27 cellular contexts compared by ENCODE assay signal in the genomic region with DNA sequence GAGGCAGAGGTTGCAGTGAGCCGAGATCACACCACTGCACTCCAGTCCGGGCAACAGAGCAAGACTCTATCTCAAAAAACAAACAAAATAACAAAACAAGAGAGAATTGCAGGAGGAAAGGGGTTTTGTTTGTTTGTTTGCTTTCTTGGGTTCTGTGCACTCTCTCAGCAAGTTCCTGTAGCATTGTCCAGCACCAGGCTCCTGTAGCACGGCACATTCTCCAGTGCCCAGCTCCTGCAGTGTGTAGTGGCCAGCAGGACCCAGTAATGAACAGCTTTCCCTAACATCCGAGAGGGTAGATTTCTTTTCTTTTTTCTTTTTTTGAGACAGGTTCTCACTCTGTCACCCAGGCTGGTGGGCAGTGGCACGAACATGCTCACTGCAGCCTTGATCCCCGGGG.
A peak's percentile ranks its signal among the peaks of the same experiment; 100 is the strongest.
DNase-seq lines count a peak whose midpoint lies in the region; ATAC-seq, FAIRE-seq and TF ChIP-seq lines count a peak whose summit lies in the region.
"Had no signal": no experiment of that assay in that cellular context is flagged by ENCODE, and none has a peak within 500 bp of the region (broad histone marks: within the 10 kb centered on the region; RNA-seq: fewer than 3 reads in every experiment).

No MANE protein-coding gene starts in this region.

- H3K27me3 ChIP-seq in HUES64 (ENCODE audit: insufficient read depth, low read length) (no peaks in the 10 kb centered on the region), K562 (ENCODE audit: control insufficient read depth in 2 of 2, insufficient read depth in 2 of 2, low read length in 2 of 2) (no peaks in the 10 kb centered on the region), HepG2 (ENCODE audit: control insufficient read depth in 1 of 2, insufficient read depth in 2 of 2, low read length in 2 of 2) (no peaks in the 10 kb centered on the region), tibial artery (no peaks in the 10 kb centered on the region)
- H3K27me3 ChIP-seq: BE2C, Peyer's patch had no signal

- no peak for TF ChIP-seq CTCF in A549 (IDR thresholded peaks at IDR 0.05)
- TF ChIP-seq CTCF in K562 (IDR thresholded peaks at IDR 0.05 in 2 of 3, conservative IDR thresholded peaks at IDR 0.05 in 1 of 3; ENCODE audit: insufficient read depth in 2 of 3, low read depth in 1 of 3, low read length in 3 of 3): no peak
- no peak for TF ChIP-seq CTCF in HepG2 (CRISPR knock-in tag; IDR thresholded peaks at IDR 0.05)
- TF ChIP-seq CTCF in GM10248 (IDR thresholded peaks at IDR 0.05; ENCODE audit: control extremely low read depth, extremely low read depth, low read depth, missing control alignments): no peak
- TF ChIP-seq CTCF in tibial artery (IDR thresholded peaks at IDR 0.05): no peak
- no peak for TF ChIP-seq CTCF in activated CD8-positive, alpha-beta T cell treated with anti-CD3 and anti-CD28 coated beads for 36 hours (IDR thresholded peaks at IDR 0.05)

- ATAC-seq in A549 (peak in 1 of 2 experiments; percentile 50; a peak in 3 of 6 replicates), K562 (peak; percentile 49), HepG2 (no peak; the same call in 2 of the 3 replicates), sciatic nerve (no peak)
- no peak for ATAC-seq in activated CD8-positive, alpha-beta T cell treated with anti-CD3 and anti-CD28 coated beads for 36 hours

- DNase-seq in A549 (ENCODE audit: low read depth in 1 of 2, low spot score in 1 of 2) (peak in 1 of 2 experiments; percentile 20), K562 (ENCODE audit: extremely low read depth in 1 of 4, low spot score in 3 of 4) (no peak), HepG2 (ENCODE audit: low spot score) (no peak), GM10248 (ENCODE audit: extremely low spot score) (no peak), tibial artery (no peak), sciatic nerve (ENCODE audit: low spot score) (no peak)
- DNase-seq in activated CD8-positive, alpha-beta T cell treated with anti-CD3 and anti-CD28 coated beads for 36 hours: no peak
- DNase-seq: ACHN, BE2C, Calu3, DMS153, DND-41, H7, HFFc6, Kasumi-1, NCI-H1105, NCI-H1436 treated with DMSO at 0.1 percent for 48 hours, NCI-H1930, NCI-H2107, NCI-H446, NCI-H524 treated with DMSO at 0.1 percent for 48 hours, Peyer's patch, SK-N-SH, SW 1271 had no signal

- H3K9ac ChIP-seq in HUES64 (ENCODE audit: low read depth, low read length) (no peak overlapping the region), K562 (ENCODE audit: insufficient read depth in 1 of 2, low read depth in 2 of 2, low read length in 2 of 2) (no peak overlapping the region), HepG2 (ENCODE audit: insufficient read depth, low read depth, low read length) (no peak overlapping the region)
- H3K9ac ChIP-seq: SK-N-SH had no signal

- no peak for TF ChIP-seq RAD21 in A549 (conservative IDR thresholded peaks at IDR 0.05 in 1 of 2, IDR thresholded peaks at IDR 0.05 in 1 of 2)
- TF ChIP-seq RAD21 in K562 (CRISPR knock-in tag; conservative IDR thresholded peaks at IDR 0.05 in 1 of 2, IDR thresholded peaks at IDR 0.05 in 1 of 2): no peak
- TF ChIP-seq RAD21 in HepG2 (CRISPR knock-in tag; IDR thresholded peaks at IDR 0.05): no peak

- H3K27ac ChIP-seq in A549 (peak overlapping the region; percentile 87 to 89), HUES64 (ENCODE audit: low read depth, low read length) (peak overlapping the region; percentile 99), K562 (ENCODE audit: extremely low read depth, low read depth, low read length) (no peak overlapping the region), HepG2 (ENCODE audit: extremely low read length, insufficient read depth, low read length) (peak overlapping the region; percentile 30), tibial artery (no peak overlapping the region)
- H3K27ac ChIP-seq: 22Rv1, Peyer's patch had no signal

- H3K4me2 ChIP-seq in A549: peak overlapping the region; percentile 91
- no peak overlapping the region for H3K4me2 ChIP-seq in K562 (ENCODE audit: insufficient read depth, low read length)
- H3K4me2 ChIP-seq in HepG2 (ENCODE audit: low read depth, low read length): no peak overlapping the region
- H3K4me2 ChIP-seq: SK-N-SH had no signal

- no peak overlapping the region for H3K4me3 Mint-ChIP-seq in activated CD8-positive, alpha-beta T cell treated with anti-CD3 and anti-CD28 coated beads for 36 hours
- H3K4me3 Mint-ChIP-seq: HFFc6 had no signal

- CTCF ChIA-PET in A549 (lab: Yijun Ruan, JAX): interaction anchor here (0.6 to 1.4 kb wide), 2 partner anchors 14 to 145 kb away, joined by 3 to 4 read pairs; no protein-coding TSS in a partner anchor
- CTCF ChIA-PET in K562 (lab: Yijun Ruan, JAX; ENCODE audit: low intra/inter-chr PET ratio): no interaction called here
- CTCF ChIA-PET in HepG2 (lab: Yijun Ruan, JAX; ENCODE audit: low intra/inter-chr PET ratio, low total read pairs): no interaction called here
- CTCF ChIA-PET in GM10248 (lab: Yijun Ruan, JAX): no interaction called here
- CTCF ChIA-PET in activated CD8-positive, alpha-beta T cell treated with anti-CD3 and anti-CD28 coated beads for 36 hours (lab: Charles Lee): no interaction called here

- no peaks in the 10 kb centered on the region for H3K36me3 ChIP-seq in HUES64 (ENCODE audit: insufficient read depth, low read length)
- no peaks in the 10 kb centered on the region for H3K36me3 ChIP-seq in K562 (ENCODE audit: control insufficient read depth, insufficient read depth, low read length)
- H3K36me3 ChIP-seq in HepG2 (replicated peaks in 1 of 2; ENCODE audit: control insufficient read depth in 1 of 2, insufficient read depth in 2 of 2, low read length in 2 of 2): no peaks in the 10 kb centered on the region
- no peaks in the 10 kb centered on the region for H3K36me3 ChIP-seq in tibial artery
- H3K36me3 ChIP-seq: BE2C, Peyer's patch had no signal

- H3K27me3 Mint-ChIP-seq in activated CD8-positive, alpha-beta T cell treated with anti-CD3 and anti-CD28 coated beads for 36 hours: no peaks in the 10 kb centered on the region

- no peak overlapping the region for H3K27ac Mint-ChIP-seq in activated CD8-positive, alpha-beta T cell treated with anti-CD3 and anti-CD28 coated beads for 36 hours
- H3K27ac Mint-ChIP-seq: HFFc6 had no signal

- no peaks in the 10 kb centered on the region for H4K20me1 ChIP-seq in K562 (replicated peaks; ENCODE audit: control insufficient read depth, insufficient read depth, low read length)
- H4K20me1 ChIP-seq in HepG2 (ENCODE audit: insufficient read depth, low read length): no peaks in the 10 kb centered on the region

- peaks cover 66% of the 10 kb centered on the region for H3K4me1 ChIP-seq in A549
- peaks cover 23% of the 10 kb centered on the region for H3K4me1 ChIP-seq in HUES64 (ENCODE audit: insufficient read depth, low read length)
- H3K4me1 ChIP-seq in K562 (replicated peaks in 1 of 2; ENCODE audit: control insufficient read depth in 2 of 2, insufficient read depth in 2 of 2, low read length in 2 of 2): peaks cover 0 to 3% of the 10 kb centered on the region in 2 experiments; a peak in 2 of 5 replicates
- peaks cover 56% of the 10 kb centered on the region for H3K4me1 ChIP-seq in HepG2 (ENCODE audit: insufficient read depth, low read length)
- H3K4me1 ChIP-seq in tibial artery: no peaks in the 10 kb centered on the region
- H3K4me1 ChIP-seq: BE2C had no signal

- no peak for FAIRE-seq in A549 (lab: Jason Lieb, UNC)
- FAIRE-seq in K562 (lab: Jason Lieb, UNC): no peak
- no peak for FAIRE-seq in HepG2 (lab: Jason Lieb, UNC)
- FAIRE-seq: HTR-8/SVneo had no signal

- POLR2A ChIA-PET in A549 (lab: Yijun Ruan, JAX) (no interaction called here), K562 (lab: Yijun Ruan, JAX) (no interaction called here), HepG2 (lab: Yijun Ruan, JAX) (no interaction called here), GM10248 (lab: Yijun Ruan, JAX) (no interaction called here)
- POLR2A ChIA-PET in activated CD8-positive, alpha-beta T cell treated with anti-CD3 and anti-CD28 coated beads for 36 hours (lab: Charles Lee): no interaction called here

- H3K4me3 ChIP-seq in A549: no peak overlapping the region
- no peak overlapping the region for H3K4me3 ChIP-seq in HUES64 (ENCODE audit: low read length)
- no peak overlapping the region for H3K4me3 ChIP-seq in K562
- H3K4me3 ChIP-seq in HepG2 (replicated peaks in 1 of 3; ENCODE audit: insufficient read depth in 1 of 3, low read depth in 2 of 3, low read length in 3 of 3): no peak overlapping the region
- no peak overlapping the region for H3K4me3 ChIP-seq in tibial artery
- H3K4me3 ChIP-seq: Peyer's patch had no signal

- WGBS in A549 (ENCODE audit: missing lambda C conversion rate): 27% methylated on average over 6 of the region's 6 CpGs
- 94% methylated on average over 5 of the region's 6 CpGs for WGBS in HUES64
- WGBS in K562 (ENCODE audit: insufficient coverage, low coverage, missing lambda C conversion rate): 50% methylated on average over 6 of the region's 6 CpGs
- 87% methylated on average over 6 of the region's 6 CpGs for WGBS in HepG2 (ENCODE audit: low lambda C conversion rate)

- H3K9me3 Mint-ChIP-seq in activated CD8-positive, alpha-beta T cell treated with anti-CD3 and anti-CD28 coated beads for 36 hours: no peaks in the 10 kb centered on the region
- H3K9me3 Mint-ChIP-seq: HFFc6 had no signal

- TF ChIP-seq POLR2A in A549 (IDR thresholded peaks at IDR 0.05; ENCODE audit: low read length) (no peak), K562 (conservative IDR thresholded peaks at IDR 0.05) (no peak), HepG2 (IDR thresholded peaks at IDR 0.05; ENCODE audit: insufficient read depth in 1 of 2, low read depth in 2 of 2, low read length in 2 of 2) (no peak)

- no peaks in the 10 kb centered on the region for H3K36me3 Mint-ChIP-seq in activated CD8-positive, alpha-beta T cell treated with anti-CD3 and anti-CD28 coated beads for 36 hours (ENCODE audit: low read depth)

- intact Hi-C loops in K562 (cut with micrococcal nuclease) (loop anchor here (5.0 kb wide), 1 partner anchor 63 kb away; a partner anchor contains a TSS), HepG2 (cut with micrococcal nuclease; ENCODE audit: unreplicated experiment) (loop anchor here (5.0 kb wide), 1 partner anchor 372 kb away; no protein-coding TSS in a partner anchor), tibial artery (cut with DNase I; ENCODE audit: low total_unique reads) (no loop called here), sciatic nerve (cut with DNase I) (no loop called here)
- intact Hi-C loops in activated CD8-positive, alpha-beta T cell treated with anti-CD3 and anti-CD28 coated beads for 36 hours (cut with micrococcal nuclease): no loop called here

- no peaks in the 10 kb centered on the region for H3K9me1 ChIP-seq in K562 (ENCODE audit: control insufficient read depth, insufficient read depth, low read length)

- in situ Hi-C loops in K562 (cut with MboI): no loop called here
- in situ Hi-C loops in HepG2 (cut with HindIII; ENCODE audit: extremely low pct_ligation_motif_present, low pct_unique_long_range_greater_than_20kb): no loop called here

- no peaks in the 10 kb centered on the region for H3K9me3 ChIP-seq in A549
- no peaks in the 10 kb centered on the region for H3K9me3 ChIP-seq in HUES64 (ENCODE audit: insufficient read depth, low read depth, low read length)
- no peaks in the 10 kb centered on the region for H3K9me3 ChIP-seq in K562 (replicated peaks; ENCODE audit: control insufficient read depth, insufficient read depth, low read depth, low read length)
- H3K9me3 ChIP-seq in HepG2 (ENCODE audit: low read length): no peaks in the 10 kb centered on the region
- no peaks in the 10 kb centered on the region for H3K9me3 ChIP-seq in tibial artery
- H3K9me3 ChIP-seq: BE2C, Peyer's patch, SK-N-SH had no signal

- no peaks in the 10 kb centered on the region for H3K4me1 Mint-ChIP-seq in activated CD8-positive, alpha-beta T cell treated with anti-CD3 and anti-CD28 coated beads for 36 hours (ENCODE audit: low read depth)

- no TSS peak for BruUV-seq in K562 (replicated peaks; lab: Mats Ljungman, UMichigan)
- no TSS peak for BruUV-seq in HepG2 (replicated peaks; lab: Mats Ljungman, UMichigan)

- H3K79me2 ChIP-seq in K562 (ENCODE audit: control insufficient read depth, insufficient read depth, low read length) (no peaks in the 10 kb centered on the region), HepG2 (ENCODE audit: insufficient read depth, low read length) (no peaks in the 10 kb centered on the region)

- TF ChIP-seq EP300 in A549 (IDR thresholded peaks at IDR 0.05): no peak
- no peak for TF ChIP-seq EP300 in K562 (IDR thresholded peaks at IDR 0.05; ENCODE audit: low read length)
- TF ChIP-seq EP300 in HepG2 (IDR thresholded peaks at IDR 0.05; ENCODE audit: low read depth in 2 of 2, low read length in 2 of 2): no peak
- TF ChIP-seq EP300 in HepG2 (CRISPR knock-in tag; IDR thresholded peaks at IDR 0.05; ENCODE audit: borderline replicate concordance): no peak

- peak overlapping the region; percentile 70 for H2AFZ ChIP-seq in K562 (ENCODE audit: low read depth, low read length)
- no peak overlapping the region for H2AFZ ChIP-seq in HepG2 (ENCODE audit: low read length)

Comparison
In these comparisons a context has a peak if more than half of its experiments do, and no peak if none do; other contexts are left out.
1. H3K27ac ChIP-seq: peak in A549 (2 of 2), HUES64 (single experiment) and HepG2 (single experiment); none in K562 (single experiment) and tibial artery (0 of 2).
2. intact Hi-C loops: an anchor here in K562 (5.0 kb wide) and HepG2 (5.0 kb wide); none called in tibial artery, activated CD8-positive, alpha-beta T cell treated with anti-CD3 and anti-CD28 coated beads for 36 hours and sciatic nerve.